8 cellular contexts compared by ENCODE assay signal in the genomic region with DNA sequence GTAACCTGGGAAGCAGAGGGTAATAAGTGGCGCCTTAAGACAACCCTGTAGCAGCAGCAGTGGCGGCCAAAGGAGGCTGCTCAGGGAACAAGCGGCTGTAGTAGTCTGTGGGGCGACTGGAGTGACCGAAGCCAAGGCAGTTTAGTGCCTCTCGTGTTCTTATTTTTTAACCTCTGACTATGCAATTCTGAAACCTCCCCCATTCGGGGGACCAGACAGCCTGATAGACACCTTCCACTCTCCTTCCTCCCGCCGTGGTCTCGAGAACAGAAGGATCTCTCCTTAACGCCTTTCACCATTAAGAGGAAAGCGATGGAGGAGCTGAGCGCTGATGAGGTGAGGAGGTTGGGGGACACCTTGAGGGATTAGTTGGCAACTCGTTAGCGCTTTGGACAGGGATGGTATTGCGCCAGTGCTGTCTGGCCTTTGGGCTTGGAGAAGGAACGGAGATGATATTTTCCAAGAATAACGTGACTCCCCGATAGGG. TPM values are rescaled to one million over a fixed set of nuclear protein-coding genes. Genes with fewer than 3 reads are reported as not detected.
DNase-seq lines count a peak whose midpoint lies in the region; ATAC-seq, FAIRE-seq and TF ChIP-seq lines count a peak whose summit lies in the region.

No MANE protein-coding gene starts in this region.

- in situ Hi-C loops in SK-MEL-5 (cut with HindIII; ENCODE audit: low pct_unique_long_range_greater_than_20kb, low sequenced_read_pairs): no loop called here

- peak overlapping the region; percentile 88; the same call in 1 of the 2 replicates for H2BK15ac ChIP-seq in H1 (ENCODE audit: low read length)

- H3K36me3 ChIP-seq in H1 (ENCODE audit: control insufficient read depth in 2 of 4, insufficient read depth in 4 of 4, low read length in 3 of 4) (peaks cover 0 to 7% (median 4%) of the 10 kb centered on the region in 4 experiments; a peak in 3 of 8 replicates), mucosa of rectum (ENCODE audit: control insufficient read depth in 2 of 2, insufficient read depth in 2 of 2, low read length in 2 of 2) (peaks cover 0 to 5% of the 10 kb centered on the region in 2 donors)

- H3K14ac ChIP-seq in H1 (ENCODE audit: insufficient read length): no peak overlapping the region

- peak overlapping the region; percentile 99 for H3K18ac ChIP-seq in H1 (ENCODE audit: extremely low read depth, low read length)

- peak; percentile 6 for ATAC-seq in GM18870 (IDR thresholded peaks at IDR 0.05; ENCODE audit: unreplicated experiment)
- peak; percentile 4 for ATAC-seq in HG03342 (IDR thresholded peaks at IDR 0.05; ENCODE audit: unreplicated experiment)

- no peak overlapping the region for H3K23ac ChIP-seq in H1 (ENCODE audit: insufficient read length)

- no peak for FAIRE-seq in H1 (lab: Jason Lieb, UNC)

- H3K27me3 ChIP-seq in H1 (replicated peaks in 1 of 4; ENCODE audit: control insufficient read depth in 3 of 4, extremely low read depth in 1 of 4, insufficient read depth in 3 of 4, low read length in 3 of 4): no peaks in the 10 kb centered on the region
- H3K27me3 ChIP-seq in mucosa of rectum (ENCODE audit: control insufficient read depth in 2 of 2, insufficient read depth in 2 of 2, low read length in 2 of 2): no peaks in the 10 kb centered on the region

- CTCF ChIA-PET in H1 (lab: Charles Lee; ENCODE audit: partially characterized antibody): interaction anchor here (0.6 to 3.0 kb wide), 10 partner anchors 14 to 1566 kb away, joined by 3 to 16 read pairs (median 4); a partner anchor contains a TSS

- peaks cover 9% of the 10 kb centered on the region for H3K23me2 ChIP-seq in H1 (ENCODE audit: low read depth, low read length)

- H2BK5ac ChIP-seq in H1 (ENCODE audit: low read depth, low read length): peak overlapping the region; percentile 97

- 0 out of 2 replicates have a peak overlapping the region, but pooled peaks have one; percentile 43 for H2AFZ ChIP-seq in H1 (ENCODE audit: low read length)

- peaks cover 0 to 3% (median 0%) of the 10 kb centered on the region in 4 experiments; a peak in 2 of 7 replicates for H3K4me1 ChIP-seq in H1 (replicated peaks in 1 of 4; ENCODE audit: control insufficient read depth in 3 of 4, insufficient read depth in 4 of 4, low read length in 3 of 4)
- H3K4me1 ChIP-seq in mucosa of rectum (ENCODE audit: control insufficient read depth in 2 of 2, insufficient read depth in 2 of 2, low read length in 2 of 2): peaks cover 9 to 11% of the 10 kb centered on the region in 2 donors

- no peaks in the 10 kb centered on the region; the same call in 1 of the 2 replicates for H3K79me1 ChIP-seq in H1 (ENCODE audit: low read depth, low read length)

- peak in 2 of 3 experiments; percentile 4 to 13; a peak in 1 of 4 replicates for TF ChIP-seq CTCF in H1 (IDR thresholded peaks at IDR 0.05; ENCODE audit: control extremely low read depth in 1 of 3, insufficient read depth in 1 of 3, low read depth in 1 of 3, low read length in 3 of 3)

- no peak; a peak in 1 of 4 replicates for TF ChIP-seq RAD21 in H1 (IDR thresholded peaks at IDR 0.05 in 1 of 2, conservative IDR thresholded peaks at IDR 0.05 in 1 of 2; ENCODE audit: low read depth in 2 of 2, low read length in 2 of 2)

- no peaks in the 10 kb centered on the region for H4K20me1 ChIP-seq in H1 (replicated peaks in 1 of 2; ENCODE audit: control insufficient read depth in 1 of 2, insufficient read depth in 2 of 2, low read length in 2 of 2)

- peak; percentile 68 for DNase-seq in CMK (ENCODE audit: low read depth)
- DNase-seq in SK-MEL-5 (ENCODE audit: low read depth, low spot score): peak; percentile 47
- DNase-seq in H1 (ENCODE audit: low read depth in 1 of 2, low spot score in 2 of 2): no peak
- peak; percentile 49 for DNase-seq in ureter (ENCODE audit: low spot score)
- no peak for DNase-seq in iPS-NIHi7 (ENCODE audit: extremely low spot score)

- peak overlapping the region; percentile 91; the same call in 1 of the 2 replicates for H4K8ac ChIP-seq in H1 (ENCODE audit: extremely low read depth, insufficient read depth, low read length)

- TF ChIP-seq POLR2A in H1 (IDR thresholded peaks at IDR 0.05; ENCODE audit: control extremely low read depth in 1 of 2, low read depth in 2 of 2, low read length in 2 of 2): peak in 1 of 2 experiments; percentile 66; a peak in 2 of 3 replicates

- H3K4me2 ChIP-seq in H1 (ENCODE audit: insufficient read depth in 1 of 2, low read depth in 2 of 2, low read length in 2 of 2): peak overlapping the region; percentile 83 to 97

- H3K79me2 ChIP-seq in H1 (ENCODE audit: control insufficient read depth in 1 of 2, insufficient read depth in 2 of 2, low read length in 2 of 2): peaks cover 0 to 46% of the 10 kb centered on the region in 2 experiments; a peak in 3 of 4 replicates

- H4K5ac ChIP-seq in H1 (ENCODE audit: insufficient read length, low read depth, low read length): peak overlapping the region; percentile 90

- POLR2A ChIA-PET in H1 (lab: Charles Lee; ENCODE audit: partially characterized antibody): interaction anchor here (0.7 to 2.4 kb wide), 13 partner anchors 10 to 183 kb away, joined by 3 to 10 read pairs (median 3); a partner anchor contains a TSS

- H3K9ac ChIP-seq in H1 (replicated peaks in 1 of 4; ENCODE audit: extremely low read depth in 1 of 4, low read depth in 3 of 4, low read length in 3 of 4): peak overlapping the region; percentile 86 to 97 (median 91)
- H3K9ac ChIP-seq in mucosa of rectum (ENCODE audit: low read depth in 1 of 2, low read length in 2 of 2): peak overlapping the region; percentile 83 to 88

- H3K9me3 ChIP-seq in H1 (ENCODE audit: insufficient read depth in 2 of 2, low read depth in 1 of 2, low read length in 1 of 2) (peaks cover 0 to 2% of the 10 kb centered on the region in 2 experiments; a peak in 1 of 4 replicates), mucosa of rectum (ENCODE audit: control insufficient read depth in 2 of 2, low read length in 2 of 2) (no peaks in the 10 kb centered on the region)

- H3K27ac ChIP-seq in H1 (ENCODE audit: low read depth, low read length) (peak overlapping the region; percentile 89), mucosa of rectum (ENCODE audit: low read depth in 2 of 2, low read length in 2 of 2) (peak overlapping the region; percentile 95 to 97)

- no peak overlapping the region for H2BK20ac ChIP-seq in H1 (ENCODE audit: low read length)

- H2BK12ac ChIP-seq in H1 (ENCODE audit: low read depth, low read length): peak overlapping the region; percentile 91

- no peak for TF ChIP-seq EP300 in H1 (IDR thresholded peaks at IDR 0.05; ENCODE audit: borderline replicate concordance in 1 of 2, low read depth in 2 of 2, low read length in 2 of 2)

- 2% methylated on average over 19 of the region's 19 CpGs; no CpG with 5 or more reads in 1 of the 2 experiments for WGBS in H1 (ENCODE audit: extremely low coverage in 1 of 2, insufficient coverage in 1 of 2, insufficient read length in 1 of 2, insufficient replicate concordance in 2 of 2, low coverage in 1 of 2, low lambda C conversion rate in 2 of 2, missing lambda C conversion rate in 1 of 2), 2 experiments

- H3K56ac ChIP-seq in H1 (replicated peaks; ENCODE audit: insufficient read length, low read depth, low read length): peak overlapping the region; percentile 73

- no peak overlapping the region for H2BK120ac ChIP-seq in H1 (replicated peaks; ENCODE audit: low read depth, low read length)

- 0 out of 2 replicates have a peak overlapping the region, but pooled peaks have one; percentile 78 for H2AK5ac ChIP-seq in H1 (ENCODE audit: low read depth, low read length)

- H3K4ac ChIP-seq in H1 (replicated peaks; ENCODE audit: insufficient read length, low read depth, low read length): no peak overlapping the region

- H4K91ac ChIP-seq in H1 (replicated peaks; ENCODE audit: insufficient read length, low read length): peak overlapping the region; percentile 58

- peak overlapping the region; percentile 85 to 99 (median 94) for H3K4me3 ChIP-seq in H1 (ENCODE audit: extremely low read depth in 1 of 4, insufficient read depth in 2 of 4, low read depth in 3 of 4, low read length in 4 of 4)
- peak overlapping the region; percentile 95 to 96 for H3K4me3 ChIP-seq in mucosa of rectum (ENCODE audit: low read length in 2 of 2)

TF ChIP-seq in H1, 55 proteins besides CTCF, POLR2A, EP300 and RAD21 (continues in another document):
- TF ChIP-seq KDM4A (IDR thresholded peaks at IDR 0.05; ENCODE audit: low read depth, low read length, severe bottlenecking) (peak; percentile 42), CTBP2 (IDR thresholded peaks at IDR 0.05; ENCODE audit: borderline replicate concordance, insufficient read depth, insufficient read length, low read length) (no peak), TEAD4 (IDR thresholded peaks at IDR 0.05; ENCODE audit: low read depth, low read length) (no peak), SP4 (IDR thresholded peaks at IDR 0.05; ENCODE audit: low read length) (no peak), CREB1 (IDR thresholded peaks at IDR 0.05) (no peak)

RNA-seq across cellular contexts. Expression of a gene that starts 0.6 kb away (rescaled TPM):
- total RNA-seq in SK-MEL-5 (2014; rRNA removed; shearing (Covaris generic)): 28.9 and 29.9 TPM in 2 replicates
- 34.7 and 42.2 TPM in 2 replicates for polyA plus RNA-seq in SK-MEL-5 (2015; cell fraction: cytosol; rRNA removed)
- 29.6 and 42.0 TPM in 2 replicates for polyA plus RNA-seq in SK-MEL-5 (2015; cell fraction: nucleus; rRNA removed)
- 90.1 and 91.0 TPM in 2 replicates for total RNA-seq in H1 (2021; fragmentation: NEBNext Ultra II Directional; extraction: Animal tissue kit (Norgen Biotek cat#: 25700))
- polyA plus RNA-seq in H1 (2011; rRNA removed): 24.5 and 34.0 TPM in 2 replicates
- polyA plus RNA-seq in H1 (2011; cell fraction: cytosol; rRNA removed): 30.7 TPM
- polyA plus RNA-seq in H1 (2011; cell fraction: nucleus; rRNA removed): 40.2 TPM
- polyA plus RNA-seq in H1 (2012, experiment 1 of 2): 67.8 to 75.9 TPM (median 72.0 TPM) in 4 replicates
- 8.5 TPM for polyA plus RNA-seq in H1 (2012, experiment 2 of 2)
- polyA plus RNA-seq in H1 (2013, experiment 1 of 2): 54.5 TPM
- 47.3 TPM for polyA plus RNA-seq in H1 (2013, experiment 2 of 2)
- polyA minus RNA-seq in H1 (2011; rRNA and poly(A)+ RNA removed): 45.7 and 65.2 TPM in 2 replicates
- polyA minus RNA-seq in H1 (2011; cell fraction: cytosol; rRNA and poly(A)+ RNA removed): 47.5 TPM
- 37.2 TPM for polyA minus RNA-seq in H1 (2011; cell fraction: nucleus; rRNA and poly(A)+ RNA removed)
- 41.8 TPM for total RNA-seq in ureter

RNA-seq across cellular contexts. Expression of a gene that starts 36.4 kb away (rescaled TPM):
- not detected in 2 replicates for total RNA-seq in SK-MEL-5 (2014; rRNA removed; shearing (Covaris generic))
- not detected in 2 replicates for polyA plus RNA-seq in SK-MEL-5 (2015; cell fraction: cytosol; rRNA removed)
- not detected in 2 replicates for polyA plus RNA-seq in SK-MEL-5 (2015; cell fraction: nucleus; rRNA removed)
- total RNA-seq in H1 (2021; fragmentation: NEBNext Ultra II Directional; extraction: Animal tissue kit (Norgen Biotek cat#: 25700)): 7.2 and 7.7 TPM in 2 replicates
- 2.7 and 5.7 TPM in 2 replicates for polyA plus RNA-seq in H1 (2011; rRNA removed)
- 8.6 TPM for polyA plus RNA-seq in H1 (2011; cell fraction: cytosol; rRNA removed)
- 2.1 TPM for polyA plus RNA-seq in H1 (2011; cell fraction: nucleus; rRNA removed)
- 11.0 to 14.3 TPM (median 12.1 TPM) in 4 replicates for polyA plus RNA-seq in H1 (2012, experiment 1 of 2)
- polyA plus RNA-seq in H1 (2012, experiment 2 of 2): 5.8 TPM
- 14.9 TPM for polyA plus RNA-seq in H1 (2013, experiment 1 of 2)
- 17.3 TPM for polyA plus RNA-seq in H1 (2013, experiment 2 of 2)
- polyA minus RNA-seq in H1 (2011; rRNA and poly(A)+ RNA removed): 1.1 and 1.2 TPM in 2 replicates
- not detected for polyA minus RNA-seq in H1 (2011; cell fraction: cytosol; rRNA and poly(A)+ RNA removed)
- 1.2 TPM for polyA minus RNA-seq in H1 (2011; cell fraction: nucleus; rRNA and poly(A)+ RNA removed)
- total RNA-seq in ureter: 8.5 TPM

Comparison
In these comparisons a context has a peak if more than half of its experiments do, and no peak if none do; other contexts are left out.
1. DNase-seq: peak in CMK (single experiment), SK-MEL-5 (single experiment) and ureter (single experiment); none in H1 (0 of 2) and iPS-NIHi7 (single experiment).